ENCODE assay signal across 21 cellular contexts in genomic region chr1:54009406-54009805, GRCh38. TPM values are rescaled to one million over a fixed set of nuclear protein-coding genes. Genes with fewer than 3 reads are reported as not detected.
DNase-seq lines count a peak whose midpoint lies in the region; ATAC-seq and TF ChIP-seq lines count a peak whose summit lies in the region.
"Had no signal": no experiment of that assay in that cellular context is flagged by ENCODE, and none has a peak within 500 bp of the region (broad histone marks: within the 10 kb centered on the region; RNA-seq: fewer than 3 reads in every experiment).

No MANE protein-coding gene starts in this region.

- no peak overlapping the region for H3K4me2 ChIP-seq in GM23248 (ENCODE audit: unreplicated experiment)
- H3K4me2 ChIP-seq: A549, BLaER1, GM23338 had no signal

- H3F3A ChIP-seq in GM23248 (ENCODE audit: insufficient read depth), result no peaks in the 10 kb centered on the region

- TF ChIP-seq CTCF in esophagus muscularis mucosa (IDR thresholded peaks at IDR 0.05) (no peak), osteocyte (IDR thresholded peaks at IDR 0.05) (no peak), mucosa of descending colon (IDR thresholded peaks at IDR 0.05) (no peak)

- H3K9me3 ChIP-seq in esophagus muscularis mucosa, result no peaks in the 10 kb centered on the region
- H3K9me3 ChIP-seq in GM23248 (ENCODE audit: low read depth), result no peaks in the 10 kb centered on the region
- no peaks in the 10 kb centered on the region for H3K9me3 ChIP-seq in mucosa of descending colon
- H3K9me3 ChIP-seq: A549 had no signal

- DNase-seq in activated CD4-positive, alpha-beta memory T cell treated with anti-CD3 and anti-CD28 coated beads for 36 hours, result peak; percentile 0
- DNase-seq in activated CD4-positive, alpha-beta memory T cell treated with anti-CD3 and anti-CD28 coated beads, Interleukin-2, amount 10 ng/mL, durations not matched to agents 7 days and 5 days, result no peak
- DNase-seq in esophagus muscularis mucosa (ENCODE audit: extremely low spot score), result peak; percentile 57
- peak; percentile 62 for DNase-seq in mesenteric fat pad (ENCODE audit: low spot score)
- peak; percentile 49 for DNase-seq in osteocyte (ENCODE audit: extremely low spot score, unreplicated experiment)
- DNase-seq in GM23248, result no peak
- no peak for DNase-seq in EL
- DNase-seq in mucosa of descending colon, result no peak
- DNase-seq: CD4-positive, alpha-beta memory T cell; DMS153; DMS79; GF-D8; HCEC 1CT had no signal

- H2AFZ ChIP-seq in GM23248, result no peak overlapping the region
- H2AFZ ChIP-seq: GM23338 had no signal

- H3K27me3 Mint-ChIP-seq in activated CD4-positive, alpha-beta memory T cell treated with anti-CD3 and anti-CD28 coated beads for 36 hours, result peaks cover 5% of the 10 kb centered on the region
- peaks cover 6% of the 10 kb centered on the region for H3K27me3 Mint-ChIP-seq in activated CD4-positive, alpha-beta memory T cell treated with anti-CD3 and anti-CD28 coated beads, Interleukin-2, amount 10 ng/mL, durations not matched to agents 7 days and 5 days
- peaks cover 59% of the 10 kb centered on the region for H3K27me3 Mint-ChIP-seq in osteocyte (ENCODE audit: unreplicated experiment)

- H3K4me1 Mint-ChIP-seq in activated CD4-positive, alpha-beta memory T cell treated with anti-CD3 and anti-CD28 coated beads for 36 hours (ENCODE audit: low read depth), result no peaks in the 10 kb centered on the region
- no peaks in the 10 kb centered on the region for H3K4me1 Mint-ChIP-seq in activated CD4-positive, alpha-beta memory T cell treated with anti-CD3 and anti-CD28 coated beads, Interleukin-2, amount 10 ng/mL, durations not matched to agents 7 days and 5 days
- no peaks in the 10 kb centered on the region for H3K4me1 Mint-ChIP-seq in osteocyte (ENCODE audit: unreplicated experiment)
- H3K4me1 Mint-ChIP-seq: CD14-positive monocyte; CD4-positive, alpha-beta memory T cell had no signal

- H4K20me1 ChIP-seq in GM23248 (ENCODE audit: insufficient read depth), result no peaks in the 10 kb centered on the region
- H4K20me1 ChIP-seq: BLaER1 had no signal

- no peaks in the 10 kb centered on the region for H3K36me3 ChIP-seq in esophagus muscularis mucosa
- H3K36me3 ChIP-seq in GM23248 (ENCODE audit: low read depth), result no peaks in the 10 kb centered on the region
- H3K36me3 ChIP-seq in mucosa of descending colon (ENCODE audit: low read depth), result no peaks in the 10 kb centered on the region
- H3K36me3 ChIP-seq: BLaER1 had no signal

- TF ChIP-seq POLR2A in esophagus muscularis mucosa (IDR thresholded peaks at IDR 0.05; ENCODE audit: low read depth), result no peak

- POLR2A ChIA-PET in activated CD4-positive, alpha-beta memory T cell treated with anti-CD3 and anti-CD28 coated beads for 36 hours (lab: Charles Lee), result no interaction called here
- POLR2A ChIA-PET in activated CD4-positive, alpha-beta memory T cell treated with anti-CD3 and anti-CD28 coated beads, Interleukin-2, amount 10 ng/mL, durations not matched to agents 7 days and 5 days (lab: Charles Lee), result no interaction called here

- H3K27ac ChIP-seq in esophagus muscularis mucosa (replicated peaks in 1 of 4), result no peak overlapping the region
- no peak overlapping the region for H3K27ac ChIP-seq in GM23248
- H3K27ac ChIP-seq: 22Rv1, A549, BLaER1, HL-60 had no signal

- H3K27ac Mint-ChIP-seq in activated CD4-positive, alpha-beta memory T cell treated with anti-CD3 and anti-CD28 coated beads for 36 hours, result no peak overlapping the region
- no peak overlapping the region for H3K27ac Mint-ChIP-seq in activated CD4-positive, alpha-beta memory T cell treated with anti-CD3 and anti-CD28 coated beads, Interleukin-2, amount 10 ng/mL, durations not matched to agents 7 days and 5 days
- no peak overlapping the region for H3K27ac Mint-ChIP-seq in osteocyte (ENCODE audit: unreplicated experiment)
- H3K27ac Mint-ChIP-seq: CD14-positive monocyte, GM23338 had no signal

- intact Hi-C loops in activated CD4-positive, alpha-beta memory T cell treated with anti-CD3 and anti-CD28 coated beads for 36 hours (cut with micrococcal nuclease), result no loop called here
- intact Hi-C loops in esophagus muscularis mucosa (cut with DNase I) (no loop called here), mucosa of descending colon (cut with DNase I, micrococcal nuclease) (no loop called here)

- H3K27me3 ChIP-seq in esophagus muscularis mucosa (peaks cover 0 to 29% (median 0%) of the 10 kb centered on the region in 4 donors), GM23248 (replicated peaks; ENCODE audit: insufficient read depth) (peaks cover 6% of the 10 kb centered on the region; the same call in 1 of the 2 replicates)
- H3K27me3 ChIP-seq: BLaER1 had no signal

- ATAC-seq in mucosa of descending colon, result no peak
- ATAC-seq: A549, GM23338 had no signal

- no peaks in the 10 kb centered on the region for H3K9me3 Mint-ChIP-seq in activated CD4-positive, alpha-beta memory T cell treated with anti-CD3 and anti-CD28 coated beads for 36 hours
- H3K9me3 Mint-ChIP-seq in activated CD4-positive, alpha-beta memory T cell treated with anti-CD3 and anti-CD28 coated beads, Interleukin-2, amount 10 ng/mL, durations not matched to agents 7 days and 5 days, result no peaks in the 10 kb centered on the region
- no peaks in the 10 kb centered on the region for H3K9me3 Mint-ChIP-seq in osteocyte (ENCODE audit: unreplicated experiment)

- H3K4me3 ChIP-seq in esophagus muscularis mucosa, result no peak overlapping the region
- H3K4me3 ChIP-seq in GM23248, result no peak overlapping the region
- no peak overlapping the region for H3K4me3 ChIP-seq in mucosa of descending colon
- H3K4me3 ChIP-seq: A549, BLaER1, GM23338 had no signal

- H3K79me2 ChIP-seq in GM23248 (ENCODE audit: insufficient read depth), result no peaks in the 10 kb centered on the region

- in situ Hi-C loops in GM23248 (cut with MboI), result no loop called here

- no peaks in the 10 kb centered on the region for H3K36me3 Mint-ChIP-seq in activated CD4-positive, alpha-beta memory T cell treated with anti-CD3 and anti-CD28 coated beads for 36 hours
- no peaks in the 10 kb centered on the region for H3K36me3 Mint-ChIP-seq in activated CD4-positive, alpha-beta memory T cell treated with anti-CD3 and anti-CD28 coated beads, Interleukin-2, amount 10 ng/mL, durations not matched to agents 7 days and 5 days (ENCODE audit: low read depth)
- H3K36me3 Mint-ChIP-seq in osteocyte (ENCODE audit: unreplicated experiment), result no peaks in the 10 kb centered on the region
- H3K36me3 Mint-ChIP-seq: CD14-positive monocyte; CD4-positive, alpha-beta memory T cell had no signal

- CTCF ChIA-PET in activated CD4-positive, alpha-beta memory T cell treated with anti-CD3 and anti-CD28 coated beads for 36 hours (lab: Charles Lee), result no interaction called here
- CTCF ChIA-PET in activated CD4-positive, alpha-beta memory T cell treated with anti-CD3 and anti-CD28 coated beads, Interleukin-2, amount 10 ng/mL, durations not matched to agents 7 days and 5 days (lab: Charles Lee), result no interaction called here

- H3K4me1 ChIP-seq in esophagus muscularis mucosa, result no peaks in the 10 kb centered on the region
- H3K4me1 ChIP-seq in GM23248 (ENCODE audit: insufficient read depth), result no peaks in the 10 kb centered on the region
- no peaks in the 10 kb centered on the region for H3K4me1 ChIP-seq in mucosa of descending colon (ENCODE audit: low read depth)
- H3K4me1 ChIP-seq: A549, BLaER1 had no signal

- no peaks in the 10 kb centered on the region for H3K9me2 ChIP-seq in GM23248 (ENCODE audit: insufficient read depth)

- 100% methylated on average over 4 of the region's 4 CpGs for WGBS in esophagus muscularis mucosa
- 55 to 56% methylated on average over 4 of the region's 4 CpGs for WGBS in GM23248 (ENCODE audit: low coverage in 1 of 2, low lambda C conversion rate in 2 of 2, missing lambda C conversion rate in 2 of 2), 2 experiments

- no peak for TF ChIP-seq EP300 in esophagus muscularis mucosa (IDR thresholded peaks at IDR 0.05)

- no peak overlapping the region for H3K4me3 Mint-ChIP-seq in activated CD4-positive, alpha-beta memory T cell treated with anti-CD3 and anti-CD28 coated beads for 36 hours
- no peak overlapping the region for H3K4me3 Mint-ChIP-seq in activated CD4-positive, alpha-beta memory T cell treated with anti-CD3 and anti-CD28 coated beads, Interleukin-2, amount 10 ng/mL, durations not matched to agents 7 days and 5 days
- no peak overlapping the region for H3K4me3 Mint-ChIP-seq in osteocyte (ENCODE audit: unreplicated experiment)
- H3K4me3 Mint-ChIP-seq: CD14-positive monocyte; CD4-positive, alpha-beta memory T cell; GM23338 had no signal

- no peak overlapping the region for H3K9ac ChIP-seq in GM23248
- H3K9ac ChIP-seq: BLaER1 had no signal

RNA-seq across cellular contexts. Expression of gene LDLRAD1, which starts 8.6 kb away (rescaled TPM):
- not detected for total RNA-seq in activated CD4-positive, alpha-beta memory T cell treated with anti-CD3 and anti-CD28 coated beads for 36 hours
- total RNA-seq in activated CD4-positive, alpha-beta memory T cell treated with anti-CD3 and anti-CD28 coated beads, Interleukin-2, amount 10 ng/mL, durations not matched to agents 7 days and 5 days, result not detected
- total RNA-seq in esophagus muscularis mucosa (not detected), mesenteric fat pad (not detected), osteocyte (not detected in 2 replicates), mucosa of descending colon (under 1 TPM in 1 of 3 donors, not detected in 2; 0.39 TPM)
- total RNA-seq in GM23248 (2014; rRNA removed; shearing (Covaris generic)), result not detected in 2 replicates
- polyA plus RNA-seq in GM23248 (2016; fragmentation: Nextera tagmentation; extraction: Ambion mirVana), result not detected in 2 replicates
- total RNA-seq: CD4-positive, alpha-beta memory T cell; Daoy; GM23338; HT1080 had no signal
- polyA plus RNA-seq: CD14-positive monocyte; CD4-positive, alpha-beta memory T cell; GM23338 had no signal

RNA-seq across cellular contexts. Expression of gene TMEM59, which starts 43.6 kb away (rescaled TPM):
- total RNA-seq in activated CD4-positive, alpha-beta memory T cell treated with anti-CD3 and anti-CD28 coated beads for 36 hours, result 100 to 1,000 TPM; 142 to 149 TPM
- 100 to 1,000 TPM; 278 to 280 TPM for total RNA-seq in activated CD4-positive, alpha-beta memory T cell treated with anti-CD3 and anti-CD28 coated beads, Interleukin-2, amount 10 ng/mL, durations not matched to agents 7 days and 5 days
- total RNA-seq in esophagus muscularis mucosa (100 to 1,000 TPM; 238 to 334 (median 288) TPM), mesenteric fat pad (364 TPM), osteocyte (399 and 409 TPM in 2 replicates), mucosa of descending colon (1,000 to 10,000 TPM in 1 of 3 donors, 100 to 1,000 TPM in 2; 557 to 1,169 (median 749) TPM)
- total RNA-seq in GM23248 (2014; rRNA removed; shearing (Covaris generic)), result 425 and 470 TPM in 2 replicates
- polyA plus RNA-seq in GM23248 (2016; fragmentation: Nextera tagmentation; extraction: Ambion mirVana), result 774 and 806 TPM in 2 replicates

RNA-seq across cellular contexts. Expression of gene TCEANC2, which starts 44.0 kb away (rescaled TPM):
- total RNA-seq in activated CD4-positive, alpha-beta memory T cell treated with anti-CD3 and anti-CD28 coated beads for 36 hours, result 10 to 100 TPM; 12.8 to 13.6 TPM
- 10 to 100 TPM; 11.5 to 13.5 TPM for total RNA-seq in activated CD4-positive, alpha-beta memory T cell treated with anti-CD3 and anti-CD28 coated beads, Interleukin-2, amount 10 ng/mL, durations not matched to agents 7 days and 5 days
- 1 to 10 TPM; 4.8 to 8.6 (median 7.1) TPM for total RNA-seq in esophagus muscularis mucosa
- total RNA-seq in mesenteric fat pad, result 4.2 TPM
- total RNA-seq in osteocyte, result 3.1 and 3.9 TPM in 2 replicates
- total RNA-seq in GM23248 (2014; rRNA removed; shearing (Covaris generic)), result 1.7 and 3.2 TPM in 2 replicates
- polyA plus RNA-seq in GM23248 (2016; fragmentation: Nextera tagmentation; extraction: Ambion mirVana), result 4.6 and 5.9 TPM in 2 replicates
- total RNA-seq in mucosa of descending colon, result 1 to 10 TPM; 4.5 to 8.6 (median 6.0) TPM

Comparison
In these comparisons a context has a peak if more than half of its experiments do, and no peak if none do; other contexts are left out.
1. DNase-seq: peak in activated CD4-positive, alpha-beta memory T cell treated with anti-CD3 and anti-CD28 coated beads for 36 hours (single experiment), esophagus muscularis mucosa (single experiment), mesenteric fat pad (single experiment) and osteocyte (single experiment); none in activated CD4-positive, alpha-beta memory T cell treated with anti-CD3 and anti-CD28 coated beads, Interleukin-2, amount 10 ng/mL, durations not matched to agents 7 days and 5 days (single experiment), GM23248 (single experiment), EL (single experiment) and mucosa of descending colon (0 of 3).